29 cellular contexts compared by ENCODE assay signal in the genomic region with DNA sequence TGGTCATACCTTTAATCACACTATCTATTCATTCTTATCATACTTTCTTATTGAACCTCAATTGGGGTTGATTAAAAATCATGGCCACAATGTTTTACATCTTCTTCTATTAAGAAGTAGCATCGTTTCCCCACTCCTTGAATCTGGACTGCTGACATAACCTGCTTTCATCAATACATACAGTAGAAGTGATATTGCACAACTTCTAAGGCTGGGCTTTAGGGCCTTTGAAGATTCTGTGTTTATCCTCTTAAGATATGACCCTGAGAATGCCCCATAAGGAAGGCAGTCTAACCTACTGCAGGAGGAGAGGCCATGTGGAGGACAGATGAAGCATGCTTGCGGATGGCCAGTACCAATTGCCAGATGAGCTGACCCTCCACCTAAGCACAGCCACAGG.
"Had no signal": no experiment of that assay in that cellular context is flagged by ENCODE, and none has a peak within 500 bp of the region (broad histone marks: within the 10 kb centered on the region; RNA-seq: fewer than 3 reads in every experiment).

No MANE protein-coding gene starts in this region.

- H3K9me3 ChIP-seq: suprapubic skin, testis, thoracic aorta, thyroid gland, tibial artery, tibial nerve, transverse colon, upper lobe of left lung, upper lobe of right lung, uterus, vagina had no signal

- H3K27ac ChIP-seq: stomach, suprapubic skin, testis, thoracic aorta, thyroid gland, tibial artery, tibial nerve, transverse colon, upper lobe of left lung, upper lobe of right lung, uterus, vagina had no signal

- H3K36me3 Mint-ChIP-seq: stimulated activated effector memory CD8-positive, alpha-beta T cell treated with anti-CD3 and anti-CD28 coated beads, Interleukin-12 subunit alpha, Interleukin-12 subunit beta, amount 100 ng/mL, for 72 hours; stimulated activated memory B cell treated with anti-CD40 and anti-IgM and Interleukin-4, amounts not matched to agents 10 μg/mL and 1 μg/mL and 100 μg/mL, for 72 hours; stimulated activated naive B cell treated with anti-CD40 and anti-IgM and Interleukin-4, amounts not matched to agents 10 μg/mL and 1 μg/mL and 100 μg/mL, for 72 hours; type B pancreatic cell had no signal

- H3K27me3 Mint-ChIP-seq: stimulated activated memory B cell treated with anti-CD40 and anti-IgM and Interleukin-4, amounts not matched to agents 10 μg/mL and 1 μg/mL and 100 μg/mL, for 72 hours; stimulated activated naive B cell treated with anti-CD40 and anti-IgM and Interleukin-4, amounts not matched to agents 10 μg/mL and 1 μg/mL and 100 μg/mL, for 72 hours; stimulated activated naive CD8-positive, alpha-beta T cell treated with anti-CD3 and anti-CD28 coated beads, Interleukin-15, amount 100 ng/mL, for 72 hours; stimulated activated naive CD8-positive, alpha-beta T cell treated with anti-CD3 and anti-CD28 coated beads, Interleukin-15, Interleukin-2, amounts not matched to agents 100 ng/mL and 50 ng/mL, for 24 hours; type B pancreatic cell had no signal

- DNase-seq: stimulated activated CD4-positive, alpha-beta T cell treated with anti-CD3 and anti-CD28 coated beads, Interleukin-2, amount 100 ng/mL, for 48 hours; stimulated activated CD4-positive, alpha-beta T cell treated with anti-CD3 and anti-CD28 coated beads, Interleukin-4, amount 100 ng/mL, for 1 hour; stimulated activated CD4-positive, alpha-beta T cell treated with anti-CD3 and anti-CD28 coated beads, Interleukin-4, amount 100 ng/mL, for 24 hours; stimulated activated CD4-positive, alpha-beta T cell treated with anti-CD3 and anti-CD28 coated beads, Interleukin-4, amount 100 ng/mL, for 4 hours; stimulated activated CD8-positive, alpha-beta memory T cell treated with anti-CD3 and anti-CD28 coated beads, Interleukin-4, amount 100 ng/mL, for 48 hours; stimulated activated naive B cell treated with anti-CD40 and anti-IgM and Interleukin-4, amounts not matched to agents 10 μg/mL and 1 μg/mL and 100 μg/mL, for 72 hours; stimulated activated naive CD4-positive, alpha-beta T cell; stimulated activated naive CD4-positive, alpha-beta T cell treated with Interleukin-2 at 50 U/mL for 16 hours; stimulated activated naive CD8-positive, alpha-beta T cell treated with anti-CD3 and anti-CD28 coated beads, Interleukin-15, amount 100 ng/mL, for 72 hours; stimulated activated naive CD8-positive, alpha-beta T cell treated with anti-CD3 and anti-CD28 coated beads, Interleukin-15, Interleukin-2, amounts not matched to agents 100 U/mL and 50 U/mL, for 24 hours; stomach; substantia nigra; testis; thyroid gland; tibial artery; transverse colon; trophoblast cell; upper lobe of left lung; upper lobe of right lung; uterus had no signal

- H3K4me3 ChIP-seq: stomach, suprapubic skin, testis, thoracic aorta, thyroid gland, tibial artery, tibial nerve, transverse colon, upper lobe of left lung, upper lobe of right lung, uterus, vagina had no signal

- H3K4me1 ChIP-seq: stomach, suprapubic skin, testis, thyroid gland, transverse colon, upper lobe of left lung, upper lobe of right lung, uterus, vagina had no signal

- H3K36me3 ChIP-seq: stomach, suprapubic skin, thoracic aorta, thyroid gland, tibial artery, tibial nerve, transverse colon, upper lobe of left lung, upper lobe of right lung, uterus, vagina had no signal

- H3K4me1 Mint-ChIP-seq: stimulated activated effector memory CD8-positive, alpha-beta T cell treated with anti-CD3 and anti-CD28 coated beads, Interleukin-12 subunit alpha, Interleukin-12 subunit beta, amount 100 ng/mL, for 72 hours; stimulated activated memory B cell treated with anti-CD40 and anti-IgM and Interleukin-4, amounts not matched to agents 10 μg/mL and 1 μg/mL and 100 μg/mL, for 72 hours; stimulated activated naive B cell treated with anti-CD40 and anti-IgM and Interleukin-4, amounts not matched to agents 10 μg/mL and 1 μg/mL and 100 μg/mL, for 72 hours; stimulated activated naive CD8-positive, alpha-beta T cell treated with anti-CD3 and anti-CD28 coated beads, Interleukin-15, amount 100 ng/mL, for 72 hours had no signal

- H3K27me3 ChIP-seq: stomach, suprapubic skin, testis, thyroid gland, tibial artery, tibial nerve, transverse colon, upper lobe of left lung, upper lobe of right lung, uterus, vagina had no signal

- H3K4me3 Mint-ChIP-seq: stimulated activated effector memory CD8-positive, alpha-beta T cell treated with anti-CD3 and anti-CD28 coated beads, Interleukin-12 subunit alpha, Interleukin-12 subunit beta, amount 100 ng/mL, for 72 hours; stimulated activated memory B cell treated with anti-CD40 and anti-IgM and Interleukin-4, amounts not matched to agents 10 μg/mL and 1 μg/mL and 100 μg/mL, for 72 hours; stimulated activated naive B cell treated with anti-CD40 and anti-IgM and Interleukin-4, amounts not matched to agents 10 μg/mL and 1 μg/mL and 100 μg/mL, for 72 hours; stimulated activated naive CD8-positive, alpha-beta T cell treated with anti-CD3 and anti-CD28 coated beads, Interleukin-15, amount 100 ng/mL, for 72 hours; stimulated activated naive CD8-positive, alpha-beta T cell treated with anti-CD3 and anti-CD28 coated beads, Interleukin-15, Interleukin-2, amounts not matched to agents 100 ng/mL and 50 ng/mL, for 24 hours; type B pancreatic cell had no signal

- ATAC-seq: stimulated activated effector memory CD8-positive, alpha-beta T cell treated with anti-CD3 and anti-CD28 coated beads, Interleukin-12 subunit alpha, Interleukin-12 subunit beta, amount 100 ng/mL, for 72 hours; stimulated activated memory B cell treated with anti-CD40 and anti-IgM and Interleukin-4, amounts not matched to agents 10 μg/mL and 1 μg/mL and 100 μg/mL, for 72 hours; stimulated activated naive B cell treated with anti-CD40 and anti-IgM and Interleukin-4, amounts not matched to agents 10 μg/mL and 1 μg/mL and 100 μg/mL, for 72 hours; stimulated activated naive CD8-positive, alpha-beta T cell treated with anti-CD3 and anti-CD28 coated beads, Interleukin-15, amount 100 ng/mL, for 72 hours; stimulated activated naive CD8-positive, alpha-beta T cell treated with anti-CD3 and anti-CD28 coated beads, Interleukin-15, Interleukin-2, amounts not matched to agents 100 U/mL and 50 U/mL, for 24 hours; upper lobe of right lung had no signal

- FAIRE-seq: urothelium cell line had no signal

- H3K27ac Mint-ChIP-seq: stimulated activated effector memory CD8-positive, alpha-beta T cell treated with anti-CD3 and anti-CD28 coated beads, Interleukin-12 subunit alpha, Interleukin-12 subunit beta, amount 100 ng/mL, for 72 hours; stimulated activated memory B cell treated with anti-CD40 and anti-IgM and Interleukin-4, amounts not matched to agents 10 μg/mL and 1 μg/mL and 100 μg/mL, for 72 hours; stimulated activated naive B cell treated with anti-CD40 and anti-IgM and Interleukin-4, amounts not matched to agents 10 μg/mL and 1 μg/mL and 100 μg/mL, for 72 hours; stimulated activated naive CD8-positive, alpha-beta T cell treated with anti-CD3 and anti-CD28 coated beads, Interleukin-15, amount 100 ng/mL, for 72 hours; stimulated activated naive CD8-positive, alpha-beta T cell treated with anti-CD3 and anti-CD28 coated beads, Interleukin-15, Interleukin-2, amounts not matched to agents 100 ng/mL and 50 ng/mL, for 24 hours; type B pancreatic cell had no signal
